Comparison of ENCODE assay signal across 8 cellular contexts in the genomic region with DNA sequence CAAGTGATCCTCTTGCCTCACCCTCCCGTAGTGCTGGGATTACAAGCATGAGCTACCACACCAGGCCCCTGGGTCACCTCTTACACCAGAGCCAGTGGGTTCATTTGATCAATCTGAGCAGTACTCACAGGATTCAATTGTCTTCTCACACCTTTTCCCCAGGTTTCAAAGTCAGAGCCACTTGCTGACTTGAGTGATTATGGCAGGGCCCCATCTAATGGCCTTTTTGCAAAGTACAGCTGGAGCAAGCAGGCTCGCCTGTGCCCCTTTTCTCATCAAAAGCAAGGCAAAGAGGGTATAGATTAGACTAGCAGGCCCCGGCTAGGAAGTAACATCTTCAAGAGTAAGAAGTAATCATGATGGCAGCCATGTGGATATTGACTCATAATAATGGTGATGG.
DNase-seq lines count a peak whose midpoint lies in the region; ATAC-seq and TF ChIP-seq lines count a peak whose summit lies in the region.

No MANE protein-coding gene starts in this region.

- no peaks in the 10 kb centered on the region for H3K27me3 Mint-ChIP-seq in naive thymus-derived CD4-positive, alpha-beta T cell

- peak; percentile 74 for ATAC-seq in naive thymus-derived CD4-positive, alpha-beta T cell
- no peak for ATAC-seq in gastrocnemius medialis

- peaks cover 0 to 1% (median 0%) of the 10 kb centered on the region in 11 donors for H3K9me3 Mint-ChIP-seq in naive thymus-derived CD4-positive, alpha-beta T cell

- no peak overlapping the region for H3K9ac ChIP-seq in colonic mucosa (ENCODE audit: low read depth in 2 of 2, low read length in 2 of 2)

- peaks cover 5 to 47% (median 39%) of the 10 kb centered on the region in 7 donors for H3K4me1 Mint-ChIP-seq in naive thymus-derived CD4-positive, alpha-beta T cell

- H3K4me3 Mint-ChIP-seq in naive thymus-derived CD4-positive, alpha-beta T cell: no peak overlapping the region

- TF ChIP-seq POLR2A in NB4 (IDR thresholded peaks at IDR 0.05; ENCODE audit: extremely low read depth, insufficient read length): no peak
- TF ChIP-seq POLR2A in gastrocnemius medialis (IDR thresholded peaks at IDR 0.05): no peak

- in situ Hi-C loops in gastrocnemius medialis (cut with MboI; ENCODE audit: low sequenced_read_pairs in 4 of 4): loop anchor here in 1 of 4 donors (10.0 kb wide), 1 partner anchor 58 kb away; no protein-coding TSS in a partner anchor

- intact Hi-C loops in colonic mucosa (cut with DNase I): loop anchor here (10.0 kb wide), 1 partner anchor 228 kb away; a partner anchor contains a TSS
- intact Hi-C loops in naive thymus-derived CD4-positive, alpha-beta T cell (cut with micrococcal nuclease): loop anchor here (1.0 to 5.0 kb wide), 4 partner anchors 126 to 229 kb away; no protein-coding TSS in a partner anchor
- intact Hi-C loops in gastrocnemius medialis (cut with DNase I; ENCODE audit: low total_unique reads): no loop called here

- CTCF ChIA-PET in AG04450 (lab: Charles Lee): interaction anchor here (0.6 to 3.1 kb wide), 2 partner anchors 106 to 228 kb away, joined by 3 to 9 read pairs; no protein-coding TSS in a partner anchor
- CTCF ChIA-PET in naive thymus-derived CD4-positive, alpha-beta T cell (lab: Charles Lee): interaction anchor here (0.6 to 3.2 kb wide), 6 partner anchors 94 to 244 kb away, joined by 3 to 22 read pairs (median 5); a partner anchor contains a TSS

- TF ChIP-seq CTCF in AG04450 (IDR thresholded peaks at IDR 0.05; ENCODE audit: low read depth, low read length): peak; percentile 49
- TF ChIP-seq CTCF in GM12875 (IDR thresholded peaks at IDR 0.05; ENCODE audit: borderline replicate concordance, insufficient read depth, low read depth, low read length): peak; percentile 68
- peak; percentile 36 for TF ChIP-seq CTCF in NB4 (IDR thresholded peaks at IDR 0.05; ENCODE audit: low read depth, low read length)
- peak; percentile 80 for TF ChIP-seq CTCF in VCaP (conservative IDR thresholded peaks at IDR 0.05)
- peak; percentile 54 for TF ChIP-seq CTCF in colonic mucosa (IDR thresholded peaks at IDR 0.05)
- peak in 1 of 5 experiments; percentile 27 for TF ChIP-seq CTCF in gastrocnemius medialis (IDR thresholded peaks at IDR 0.05 in 4 of 5, conservative IDR thresholded peaks at IDR 0.05 in 1 of 5)

- H3K4me3 ChIP-seq in AG04450 (ENCODE audit: low read depth, low read length) (no peak overlapping the region), GM12875 (ENCODE audit: low read depth, low read length) (no peak overlapping the region), NB4 (ENCODE audit: low read depth, low read length) (no peak overlapping the region), colonic mucosa (no peak overlapping the region), gastrocnemius medialis (no peak overlapping the region)
- H3K4me3 ChIP-seq in naive thymus-derived CD4-positive, alpha-beta T cell (ENCODE audit: low read length): no peak overlapping the region

- H3K27me3 ChIP-seq in AG04450 (ENCODE audit: control insufficient read depth, insufficient read depth, low read length) (no peaks in the 10 kb centered on the region), colonic mucosa (no peaks in the 10 kb centered on the region), gastrocnemius medialis (no peaks in the 10 kb centered on the region)
- H3K27me3 ChIP-seq in naive thymus-derived CD4-positive, alpha-beta T cell (ENCODE audit: control insufficient read depth in 2 of 2, insufficient read depth in 2 of 2, low read length in 2 of 2): no peaks in the 10 kb centered on the region

- H3K9me3 ChIP-seq in AG04450 (ENCODE audit: control insufficient read depth, insufficient read depth, low read length): no peaks in the 10 kb centered on the region
- H3K9me3 ChIP-seq in colonic mucosa: no peaks in the 10 kb centered on the region
- no peaks in the 10 kb centered on the region for H3K9me3 ChIP-seq in naive thymus-derived CD4-positive, alpha-beta T cell (ENCODE audit: control insufficient read depth in 2 of 3, low read length in 3 of 3)
- no peaks in the 10 kb centered on the region for H3K9me3 ChIP-seq in gastrocnemius medialis

- no peaks in the 10 kb centered on the region for H3K4me1 ChIP-seq in colonic mucosa
- no peaks in the 10 kb centered on the region for H3K4me1 ChIP-seq in naive thymus-derived CD4-positive, alpha-beta T cell (ENCODE audit: control insufficient read depth in 2 of 2, insufficient read depth in 2 of 2, low read length in 2 of 2)
- peaks cover 14 to 19% of the 10 kb centered on the region in 2 donors for H3K4me1 ChIP-seq in gastrocnemius medialis

- no peak overlapping the region for H3K27ac ChIP-seq in AG04450 (ENCODE audit: low read depth, low read length)
- H3K27ac ChIP-seq in VCaP: no peak overlapping the region
- H3K27ac ChIP-seq in colonic mucosa: no peak overlapping the region
- H3K27ac ChIP-seq in naive thymus-derived CD4-positive, alpha-beta T cell (ENCODE audit: low read depth, low read length): no peak overlapping the region
- H3K27ac ChIP-seq in gastrocnemius medialis: no peak overlapping the region

- H3K27ac Mint-ChIP-seq in naive thymus-derived CD4-positive, alpha-beta T cell: peak overlapping the region in 6 of 9 donors; percentile 36 to 83 (median 70)

- H3K36me3 ChIP-seq in colonic mucosa (no peaks in the 10 kb centered on the region), gastrocnemius medialis (no peaks in the 10 kb centered on the region)
- H3K36me3 ChIP-seq in naive thymus-derived CD4-positive, alpha-beta T cell (ENCODE audit: control insufficient read depth in 2 of 3, insufficient read depth in 3 of 3, low read length in 3 of 3): peaks cover 0 to 13% (median 3%) of the 10 kb centered on the region in 3 experiments

- POLR2A ChIA-PET in AG04450 (lab: Yijun Ruan, JAX): no interaction called here
- POLR2A ChIA-PET in naive thymus-derived CD4-positive, alpha-beta T cell (lab: Charles Lee): interaction anchor here (0.7 kb wide), 1 partner anchor 227 kb away, joined by 4 read pairs; no protein-coding TSS in a partner anchor

- DNase-seq in AG04450 (ENCODE audit: low read depth, low spot score) (no peak), NB4 (ENCODE audit: low read depth) (peak; percentile 48), colonic mucosa (peak; percentile 22), middle frontal gyrus (ENCODE audit: extremely low spot score, low spot score) (no peak), gastrocnemius medialis (no peak)
- DNase-seq in naive thymus-derived CD4-positive, alpha-beta T cell: peak in 8 of 9 donors; percentile 24 to 65 (median 53)

- peaks cover 0 to 8% (median 0%) of the 10 kb centered on the region in 5 donors for H3K36me3 Mint-ChIP-seq in naive thymus-derived CD4-positive, alpha-beta T cell

Comparison
In these comparisons a context has a peak if more than half of its experiments do, and no peak if none do; other contexts are left out.
1. DNase-seq: peak in NB4 (single experiment), colonic mucosa (single experiment) and naive thymus-derived CD4-positive, alpha-beta T cell (8 of 9); none in AG04450 (single experiment), middle frontal gyrus (single experiment) and gastrocnemius medialis (0 of 2).